10 cellular contexts compared by ENCODE assay signal in the genomic region with DNA sequence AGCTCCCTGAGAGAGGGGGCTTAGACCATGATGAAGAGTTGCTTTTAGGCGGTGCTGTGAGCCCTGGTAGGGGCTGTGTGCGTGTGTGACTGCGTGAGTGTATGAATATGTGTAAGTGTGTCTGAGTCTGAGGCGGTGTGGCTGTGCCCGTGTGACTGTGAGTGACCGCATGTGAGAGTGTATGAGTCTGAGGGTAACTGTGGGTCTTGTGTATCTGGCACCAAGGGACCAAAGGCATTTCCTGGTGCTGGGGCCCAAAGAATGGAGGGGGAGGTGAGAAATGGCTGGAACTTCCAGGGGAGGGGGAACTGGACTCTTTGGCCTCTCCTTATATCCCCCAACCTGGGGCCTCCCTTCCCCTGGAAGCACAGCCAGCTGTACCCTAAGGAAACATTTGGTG. TPM values are rescaled to one million over a fixed set of nuclear protein-coding genes. Genes with fewer than 3 reads are reported as not detected.
DNase-seq lines count a peak whose midpoint lies in the region; ATAC-seq and TF ChIP-seq lines count a peak whose summit lies in the region.
"Had no signal": no experiment of that assay in that cellular context is flagged by ENCODE, and none has a peak within 500 bp of the region (broad histone marks: within the 10 kb centered on the region; RNA-seq: fewer than 3 reads in every experiment).

No MANE protein-coding gene starts in this region.

- no peak for TF ChIP-seq CTCF in foreskin fibroblast (IDR thresholded peaks at IDR 0.05; ENCODE audit: low read depth, low read length)

- H3K27ac ChIP-seq in CD4-positive, alpha-beta memory T cell (ENCODE audit: low read depth, low read length), result no peak overlapping the region
- H3K27ac ChIP-seq: epithelial cell of prostate had no signal

- peaks cover 28 to 41% of the 10 kb centered on the region in 2 donors for H3K36me3 Mint-ChIP-seq in CD4-positive, alpha-beta memory T cell
- peaks cover 20% of the 10 kb centered on the region for H3K36me3 Mint-ChIP-seq in T-cell

- CTCF ChIA-PET in CD4-positive, alpha-beta memory T cell (lab: Charles Lee; ENCODE audit: partially characterized antibody), result interaction anchor here (1.4 kb wide), 1 partner anchor 11 kb away, joined by 3 read pairs; no protein-coding TSS in a partner anchor
- CTCF ChIA-PET in T-cell (lab: Charles Lee), result interaction anchor here in 1 of 2 donors (1.3 kb wide), 1 partner anchor 19 kb away, joined by 4 read pairs; no protein-coding TSS in a partner anchor

- H3K36me3 ChIP-seq in CD4-positive, alpha-beta memory T cell (ENCODE audit: insufficient read depth, low read length), result peaks cover 35% of the 10 kb centered on the region

- intact Hi-C loops in CD4-positive, alpha-beta memory T cell (cut with micrococcal nuclease), result no loop called here

- H3K27me3 Mint-ChIP-seq in CD4-positive, alpha-beta memory T cell, result no peaks in the 10 kb centered on the region
- no peaks in the 10 kb centered on the region for H3K27me3 Mint-ChIP-seq in T-cell
- H3K27me3 Mint-ChIP-seq: stimulated activated naive CD8-positive, alpha-beta T cell treated with anti-CD3 and anti-CD28 coated beads, Interleukin-15, amount 100 ng/mL, for 72 hours had no signal

- no peak overlapping the region for H3K4me3 ChIP-seq in CD4-positive, alpha-beta memory T cell (ENCODE audit: low read length in 2 of 2)
- H3K4me3 ChIP-seq in foreskin fibroblast (ENCODE audit: low read depth in 1 of 2, low read length in 2 of 2) (peak overlapping the region; percentile 9 to 63), skeletal muscle cell (ENCODE audit: low read depth, low read length) (no peak overlapping the region)

- H3K9me3 ChIP-seq in CD4-positive, alpha-beta memory T cell (ENCODE audit: control insufficient read depth in 1 of 2, low read length in 2 of 2), result no peaks in the 10 kb centered on the region

- H3K4me1 ChIP-seq in CD4-positive, alpha-beta memory T cell (ENCODE audit: insufficient read depth, low read length), result peaks cover 34% of the 10 kb centered on the region

- H3K4me1 Mint-ChIP-seq in CD4-positive, alpha-beta memory T cell, result peaks cover 30 to 54% (median 35%) of the 10 kb centered on the region in 4 donors
- peaks cover 25 to 51% (median 48%) of the 10 kb centered on the region in 3 donors for H3K4me1 Mint-ChIP-seq in T-cell

- no peaks in the 10 kb centered on the region for H3K27me3 ChIP-seq in CD4-positive, alpha-beta memory T cell (ENCODE audit: insufficient read depth, low read length)

- peak overlapping the region in 2 of 8 donors; percentile 5 to 81 for H3K4me3 Mint-ChIP-seq in CD4-positive, alpha-beta memory T cell
- H3K4me3 Mint-ChIP-seq in T-cell, result no peak overlapping the region

- no peaks in the 10 kb centered on the region for H3K9me3 Mint-ChIP-seq in CD4-positive, alpha-beta memory T cell
- H3K9me3 Mint-ChIP-seq in T-cell, result no peaks in the 10 kb centered on the region
- H3K9me3 Mint-ChIP-seq: stimulated activated naive CD8-positive, alpha-beta T cell treated with anti-CD3 and anti-CD28 coated beads, Interleukin-15, amount 100 ng/mL, for 72 hours had no signal

- peak overlapping the region; percentile 37 to 85 (median 72) for H3K27ac Mint-ChIP-seq in CD4-positive, alpha-beta memory T cell
- peak overlapping the region; percentile 17 to 50 for H3K27ac Mint-ChIP-seq in T-cell
- H3K27ac Mint-ChIP-seq: stimulated activated naive CD8-positive, alpha-beta T cell treated with anti-CD3 and anti-CD28 coated beads, Interleukin-15, amount 100 ng/mL, for 72 hours had no signal

- POLR2A ChIA-PET in CD4-positive, alpha-beta memory T cell (lab: Charles Lee; ENCODE audit: partially characterized antibody), result interaction anchor here (18.7 to 22.1 kb wide), 2 partner anchors 6 to 10 kb away, joined by 484 read pairs; a partner anchor contains a TSS
- POLR2A ChIA-PET in T-cell (lab: Charles Lee), result no interaction called here

- ATAC-seq in T-cell (replicated peaks in 1 of 4), result no peak
- ATAC-seq: stimulated activated naive CD8-positive, alpha-beta T cell treated with anti-CD3 and anti-CD28 coated beads, Interleukin-15, amount 100 ng/mL, for 72 hours had no signal

- no peak for DNase-seq in CD4-positive, alpha-beta memory T cell
- no peak for DNase-seq in T-cell
- DNase-seq in foreskin fibroblast, result peak; percentile 41 to 66
- peak; percentile 22 for DNase-seq in skeletal muscle cell (ENCODE audit: low read depth)
- DNase-seq in COLO668 (lab: John Stamatoyannopoulos, UW; ENCODE audit: unreplicated experiment), result no peak
- no peak for DNase-seq in NCI-H345 (lab: John Stamatoyannopoulos, UW)
- no peak for DNase-seq in 8988T
- DNase-seq in activated gamma-delta T cell (lab: John Stamatoyannopoulos, UW), result no peak
- DNase-seq: stimulated activated naive CD8-positive, alpha-beta T cell treated with anti-CD3 and anti-CD28 coated beads, Interleukin-15, amount 100 ng/mL, for 72 hours had no signal

RNA-seq across cellular contexts. Expression of a gene that starts 1.1 kb away (rescaled TPM):
- 100 to 1,000 TPM; 204 to 209 TPM for total RNA-seq in CD4-positive, alpha-beta memory T cell
- polyA plus RNA-seq in CD4-positive, alpha-beta memory T cell, result 10 to 100 TPM; 13.6 to 18.4 TPM
- 100 to 1,000 TPM; 166 to 220 (median 180) TPM for total RNA-seq in T-cell

RNA-seq across cellular contexts. Expression of a gene that starts 6.7 kb away (rescaled TPM):
- 100 to 1,000 TPM; 251 to 261 TPM for total RNA-seq in CD4-positive, alpha-beta memory T cell
- 10 to 100 TPM; 81.9 to 82.9 TPM for polyA plus RNA-seq in CD4-positive, alpha-beta memory T cell
- 100 to 1,000 TPM; 177 to 255 (median 215) TPM for total RNA-seq in T-cell

RNA-seq across cellular contexts. Expression of a gene that starts 9.3 kb away (rescaled TPM):
- not detected for total RNA-seq in CD4-positive, alpha-beta memory T cell
- under 1 TPM in 1 of 2 donors, not detected in 1; 0.59 TPM for polyA plus RNA-seq in CD4-positive, alpha-beta memory T cell
- not detected for total RNA-seq in T-cell

RNA-seq across cellular contexts. Expression of a gene that starts 15.5 kb away (rescaled TPM):
- 10 to 100 TPM; 56.1 to 59.5 TPM for total RNA-seq in CD4-positive, alpha-beta memory T cell
- polyA plus RNA-seq in CD4-positive, alpha-beta memory T cell, result 100 to 1,000 TPM; 126 to 193 TPM
- total RNA-seq in T-cell, result 10 to 100 TPM; 27.7 to 65.9 (median 60.9) TPM

RNA-seq across cellular contexts. Expression of a gene that starts 24.3 kb away (rescaled TPM):
- total RNA-seq in CD4-positive, alpha-beta memory T cell, result not detected
- polyA plus RNA-seq in CD4-positive, alpha-beta memory T cell, result not detected
- total RNA-seq in T-cell, result under 1 TPM in 1 of 5 donors, not detected in 4; 0.38 TPM

Comparison
In these comparisons a context has a peak if more than half of its experiments do, and no peak if none do; other contexts are left out.
1. DNase-seq: peak in foreskin fibroblast (2 of 2) and skeletal muscle cell (single experiment); none in CD4-positive, alpha-beta memory T cell (0 of 5), T-cell (0 of 34), COLO668 (single experiment), NCI-H345 (single experiment), 8988T (single experiment) and activated gamma-delta T cell (single experiment).
2. H3K4me3 ChIP-seq: peak in foreskin fibroblast (2 of 2); none in CD4-positive, alpha-beta memory T cell (0 of 2) and skeletal muscle cell (single experiment).